In genomic region chr19:44847144-44848035, GRCh38 we compare ENCODE assay signal across 1 cellular context.
TF ChIP-seq lines count a peak whose summit lies in the region.

No MANE protein-coding gene starts in this region.

TF ChIP-seq in K562, 482 proteins besides CTCF, POLR2A, EP300 and RAD21 (continues in another document):
- no peak for TF ChIP-seq BACH1 (tag; IDR thresholded peaks at IDR 0.05)
- TF ChIP-seq CREM (IDR thresholded peaks at IDR 0.05; ENCODE audit: low read depth): peak; percentile 11; the same call in 1 of the 2 replicates
- no peak for TF ChIP-seq ZBTB8A (IDR thresholded peaks at IDR 0.05; ENCODE audit: partially characterized antibody)
- TF ChIP-seq KAT7 (CRISPR knock-in tag; IDR thresholded peaks at IDR 0.05; ENCODE audit: borderline replicate concordance): 0 out of 2 replicates have a peak, but pooled peaks have one; percentile 64
- TF ChIP-seq HEY1 (CRISPR knock-in tag; IDR thresholded peaks at IDR 0.05; ENCODE audit: borderline replicate concordance): no peak
- no peak for TF ChIP-seq ZSCAN29 (IDR thresholded peaks at IDR 0.05)
- TF ChIP-seq PREB (CRISPR knock-in tag; IDR thresholded peaks at IDR 0.05): no peak
- TF ChIP-seq TFE3 (CRISPR knock-in tag; IDR thresholded peaks at IDR 0.05): no peak
- no peak for TF ChIP-seq ZNF316 (IDR thresholded peaks at IDR 0.05)
- no peak for TF ChIP-seq NCOA1 (IDR thresholded peaks at IDR 0.05; ENCODE audit: low read depth)
- TF ChIP-seq TAF9B (IDR thresholded peaks at IDR 0.05; ENCODE audit: partially characterized antibody): no peak
- TF ChIP-seq MXD1 (CRISPR knock-in tag; IDR thresholded peaks at IDR 0.05; ENCODE audit: borderline replicate concordance, poor library complexity, severe bottlenecking): no peak
- no peak for TF ChIP-seq NR0B1 (IDR thresholded peaks at IDR 0.05; ENCODE audit: partially characterized antibody)
- no peak for TF ChIP-seq SIRT6 (IDR thresholded peaks at IDR 0.05; ENCODE audit: low read depth, low read length)
- peak; percentile 45; the same call in 1 of the 2 replicates for TF ChIP-seq ZBTB7A (IDR thresholded peaks at IDR 0.05; ENCODE audit: borderline replicate concordance, control insufficient read depth, low read depth, low read length)
- no peak for TF ChIP-seq DIDO1 (tag; IDR thresholded peaks at IDR 0.05; ENCODE audit: low read depth)
- no peak for TF ChIP-seq ZFP91 (CRISPR knock-in tag; IDR thresholded peaks at IDR 0.05)
- TF ChIP-seq ARID4B (CRISPR knock-in tag; IDR thresholded peaks at IDR 0.05): peak; percentile 15; the same call in 1 of the 2 replicates
- TF ChIP-seq FOSL1 (tag; conservative IDR thresholded peaks at IDR 0.05): no peak
- no peak for TF ChIP-seq HDAC6 (IDR thresholded peaks at IDR 0.05; ENCODE audit: low read depth, low read length)
- TF ChIP-seq SMC3 (conservative IDR thresholded peaks at IDR 0.05; ENCODE audit: insufficient read depth, low read depth, low read length): no peak
- TF ChIP-seq PYGO2 (tag; IDR thresholded peaks at IDR 0.05): no peak
- peak; percentile 58; the same call in 1 of the 2 replicates for TF ChIP-seq GABPA (tag; conservative IDR thresholded peaks at IDR 0.05; ENCODE audit: low read depth)
- no peak for TF ChIP-seq XRCC3 (IDR thresholded peaks at IDR 0.05)
- TF ChIP-seq DPF2 (IDR thresholded peaks at IDR 0.05): no peak
- no peak for TF ChIP-seq NCOA2 (IDR thresholded peaks at IDR 0.05; ENCODE audit: partially characterized antibody in 2 of 2)
- no peak for TF ChIP-seq MAFG (tag; conservative IDR thresholded peaks at IDR 0.05)
- no peak for TF ChIP-seq ZNF830 (CRISPR knock-in tag; IDR thresholded peaks at IDR 0.05)
- no peak for TF ChIP-seq ARID2 (IDR thresholded peaks at IDR 0.05)
- TF ChIP-seq ZNF232 (CRISPR knock-in tag; IDR thresholded peaks at IDR 0.05): no peak
- no peak for TF ChIP-seq ZNF280B (CRISPR knock-in tag; IDR thresholded peaks at IDR 0.05)
- TF ChIP-seq ZNF408 (CRISPR knock-in tag; IDR thresholded peaks at IDR 0.05; ENCODE audit: low read depth): no peak
- no peak for TF ChIP-seq SNIP1 (IDR thresholded peaks at IDR 0.05; ENCODE audit: low read depth)
- TF ChIP-seq ZNF639 (CRISPR knock-in tag; conservative IDR thresholded peaks at IDR 0.05 in 1 of 2, IDR thresholded peaks at IDR 0.05 in 1 of 2): peak in 1 of 2 experiments; percentile 57; a peak in 1 of 4 replicates
- no peak for TF ChIP-seq PCBP2 (IDR thresholded peaks at IDR 0.05; ENCODE audit: low read depth, low read length, poor library complexity, severe bottlenecking)
- TF ChIP-seq OTX1 (CRISPR knock-in tag; IDR thresholded peaks at IDR 0.05): no peak
- TF ChIP-seq CBFA2T2 (conservative IDR thresholded peaks at IDR 0.05): no peak
- 0 out of 2 replicates have a peak, but pooled peaks have one; percentile 25 for TF ChIP-seq ETV5 (CRISPR knock-in tag; IDR thresholded peaks at IDR 0.05; ENCODE audit: low read depth)
- no peak for TF ChIP-seq MTF1 (CRISPR knock-in tag; IDR thresholded peaks at IDR 0.05; ENCODE audit: borderline replicate concordance)
- TF ChIP-seq CREB3L1 (IDR thresholded peaks at IDR 0.05; ENCODE audit: borderline replicate concordance, low read depth): peak; percentile 53; the same call in 1 of the 2 replicates
- no peak for TF ChIP-seq CREB5 (CRISPR knock-in tag; IDR thresholded peaks at IDR 0.05)
- TF ChIP-seq SIN3B (IDR thresholded peaks at IDR 0.05; ENCODE audit: low read depth): no peak
- peak; percentile 30 for TF ChIP-seq TBP (optimal IDR thresholded peaks at IDR 0.05; ENCODE audit: low read depth, low read length)
- TF ChIP-seq POLR2AphosphoS5 (IDR thresholded peaks at IDR 0.05; ENCODE audit: control insufficient read depth, insufficient read depth, low read depth, low read length): no peak
